In the genomic region with DNA sequence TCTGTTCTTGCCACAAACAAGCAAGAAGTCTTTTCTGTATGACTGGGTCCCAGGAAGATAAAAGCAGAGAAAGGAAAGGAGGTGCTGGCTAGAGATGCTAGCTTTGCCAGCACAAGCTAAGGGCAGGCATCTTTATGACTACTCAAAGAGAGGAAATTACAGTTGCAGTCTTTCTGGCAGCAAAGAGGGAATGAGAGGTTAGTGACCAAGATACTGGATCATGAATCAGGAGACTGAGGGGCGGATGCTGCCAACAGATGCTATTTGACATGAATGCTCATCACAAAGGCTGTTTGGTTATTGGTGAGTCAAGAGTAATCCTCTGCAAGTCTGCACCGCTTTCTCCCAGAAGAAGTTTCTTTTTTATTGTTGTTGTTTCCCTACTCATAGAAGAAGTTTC, we compare ENCODE assay signal across 18 cellular contexts. TPM values are rescaled to one million over a fixed set of nuclear protein-coding genes. Genes with fewer than 3 reads are reported as not detected.
DNase-seq lines count a peak whose midpoint lies in the region; ATAC-seq and TF ChIP-seq lines count a peak whose summit lies in the region.
"Had no signal": no experiment of that assay in that cellular context is flagged by ENCODE, and none has a peak within 500 bp of the region (broad histone marks: within the 10 kb centered on the region; RNA-seq: fewer than 3 reads in every experiment).

No MANE protein-coding gene starts in this region.

- H3K27ac Mint-ChIP-seq in activated CD4-positive, alpha-beta T cell treated with anti-CD3 and anti-CD28 coated beads for 36 hours, result no peak overlapping the region
- H3K27ac Mint-ChIP-seq in activated CD4-positive, alpha-beta T cell treated with anti-CD3 and anti-CD28 coated beads, Interleukin-2, amount 10 ng/mL, durations not matched to agents 24 days and 14 days, result no peak overlapping the region
- peak overlapping the region; percentile 26 for H3K27ac Mint-ChIP-seq in dendritic cell treated with granulocyte-macrophage colony-stimulating factor and Interleukin-4, amounts not matched to agents 40 ng/mL and 50 ng/mL, for 4 days
- H3K27ac Mint-ChIP-seq: activated CD8-positive, alpha-beta T cell treated with anti-CD3 and anti-CD28 coated beads, Interleukin-2, amount 10 ng/mL, durations not matched to agents 7 days and 5 days; activated T-helper 2 cell treated with anti-CD3 and anti-CD28 coated beads, Interferon-gamma antibody, Interleukin-2, Interleukin-4, amounts not matched to agents 10 μg/mL and 5 μg/mL and 100 μg/mL, durations not matched to agents 14 hours and 24 hours and 36 hours; T-cell had no signal

- DNase-seq in activated CD4-positive, alpha-beta T cell treated with anti-CD3 and anti-CD28 coated beads for 36 hours, result peak; percentile 38
- no peak for DNase-seq in activated CD4-positive, alpha-beta T cell treated with anti-CD3 and anti-CD28 coated beads, Interleukin-2, amount 10 ng/mL, durations not matched to agents 24 days and 14 days
- DNase-seq in AG20443 (ENCODE audit: low spot score) (peak; percentile 41), NCI-H446 treated with DMSO at 0.1 percent for 48 hours (lab: John Stamatoyannopoulos, UW) (peak; percentile 32), NCI-H146 treated with DMSO at 0.1 percent for 48 hours (lab: John Stamatoyannopoulos, UW; ENCODE audit: unreplicated experiment) (no peak), omental fat pad (ENCODE audit: low spot score) (no peak)
- DNase-seq: activated CD8-positive, alpha-beta T cell treated with anti-CD3 and anti-CD28 coated beads, Interleukin-2, amount 10 ng/mL, durations not matched to agents 7 days and 5 days; amygdala; erythroblast; left lung; NCI-H187 treated with DMSO at 0.1 percent for 48 hours; psoas muscle; stimulated activated CD8-positive, alpha-beta memory T cell treated with anti-CD3 and anti-CD28 coated beads, Interleukin-4, amount 100 ng/mL, for 48 hours; T-cell had no signal

- CTCF ChIA-PET in activated CD4-positive, alpha-beta T cell treated with anti-CD3 and anti-CD28 coated beads for 36 hours (lab: Charles Lee), result interaction anchor here (0.8 kb wide), 1 partner anchor 22 kb away, joined by 4 read pairs; no protein-coding TSS in a partner anchor

- no peaks in the 10 kb centered on the region for H3K27me3 Mint-ChIP-seq in activated CD4-positive, alpha-beta T cell treated with anti-CD3 and anti-CD28 coated beads for 36 hours
- no peaks in the 10 kb centered on the region for H3K27me3 Mint-ChIP-seq in activated CD4-positive, alpha-beta T cell treated with anti-CD3 and anti-CD28 coated beads, Interleukin-2, amount 10 ng/mL, durations not matched to agents 24 days and 14 days
- no peaks in the 10 kb centered on the region for H3K27me3 Mint-ChIP-seq in dendritic cell treated with granulocyte-macrophage colony-stimulating factor and Interleukin-4, amounts not matched to agents 40 ng/mL and 50 ng/mL, for 4 days
- H3K27me3 Mint-ChIP-seq: central memory CD8-positive, alpha-beta T cell had no signal

- H3K4me3 Mint-ChIP-seq in activated CD4-positive, alpha-beta T cell treated with anti-CD3 and anti-CD28 coated beads for 36 hours, result no peak overlapping the region
- no peak overlapping the region for H3K4me3 Mint-ChIP-seq in activated CD4-positive, alpha-beta T cell treated with anti-CD3 and anti-CD28 coated beads, Interleukin-2, amount 10 ng/mL, durations not matched to agents 24 days and 14 days
- H3K4me3 Mint-ChIP-seq in dendritic cell treated with granulocyte-macrophage colony-stimulating factor and Interleukin-4, amounts not matched to agents 40 ng/mL and 50 ng/mL, for 4 days, result no peak overlapping the region
- H3K4me3 Mint-ChIP-seq: activated CD8-positive, alpha-beta T cell treated with anti-CD3 and anti-CD28 coated beads, Interleukin-2, amount 10 ng/mL, durations not matched to agents 7 days and 5 days; central memory CD8-positive, alpha-beta T cell had no signal

- H3K36me3 Mint-ChIP-seq in activated CD4-positive, alpha-beta T cell treated with anti-CD3 and anti-CD28 coated beads for 36 hours (ENCODE audit: low read depth), result no peaks in the 10 kb centered on the region
- no peaks in the 10 kb centered on the region for H3K36me3 Mint-ChIP-seq in activated CD4-positive, alpha-beta T cell treated with anti-CD3 and anti-CD28 coated beads, Interleukin-2, amount 10 ng/mL, durations not matched to agents 24 days and 14 days (ENCODE audit: low read depth)
- no peaks in the 10 kb centered on the region for H3K36me3 Mint-ChIP-seq in dendritic cell treated with granulocyte-macrophage colony-stimulating factor and Interleukin-4, amounts not matched to agents 40 ng/mL and 50 ng/mL, for 4 days (ENCODE audit: low read depth)
- H3K36me3 Mint-ChIP-seq: T-cell had no signal

- peaks cover 13% of the 10 kb centered on the region for H3K4me1 Mint-ChIP-seq in activated CD4-positive, alpha-beta T cell treated with anti-CD3 and anti-CD28 coated beads for 36 hours
- H3K4me1 Mint-ChIP-seq in activated CD4-positive, alpha-beta T cell treated with anti-CD3 and anti-CD28 coated beads, Interleukin-2, amount 10 ng/mL, durations not matched to agents 24 days and 14 days, result peaks cover 8% of the 10 kb centered on the region
- H3K4me1 Mint-ChIP-seq in dendritic cell treated with granulocyte-macrophage colony-stimulating factor and Interleukin-4, amounts not matched to agents 40 ng/mL and 50 ng/mL, for 4 days (ENCODE audit: low read depth), result peaks cover 34% of the 10 kb centered on the region

- no peaks in the 10 kb centered on the region for H3K9me3 Mint-ChIP-seq in activated CD4-positive, alpha-beta T cell treated with anti-CD3 and anti-CD28 coated beads for 36 hours (ENCODE audit: low read depth)
- no peaks in the 10 kb centered on the region for H3K9me3 Mint-ChIP-seq in activated CD4-positive, alpha-beta T cell treated with anti-CD3 and anti-CD28 coated beads, Interleukin-2, amount 10 ng/mL, durations not matched to agents 24 days and 14 days
- H3K9me3 Mint-ChIP-seq in dendritic cell treated with granulocyte-macrophage colony-stimulating factor and Interleukin-4, amounts not matched to agents 40 ng/mL and 50 ng/mL, for 4 days, result no peaks in the 10 kb centered on the region
- H3K9me3 Mint-ChIP-seq: activated T-helper 2 cell treated with anti-CD3 and anti-CD28 coated beads, Interferon-gamma antibody, Interleukin-2, Interleukin-4, amounts not matched to agents 10 μg/mL and 5 μg/mL and 100 μg/mL, durations not matched to agents 14 hours and 24 hours and 36 hours; central memory CD8-positive, alpha-beta T cell; T-cell had no signal

- TF ChIP-seq CTCF in omental fat pad (IDR thresholded peaks at IDR 0.05), result no peak

- peak; percentile 84 for ATAC-seq in activated CD4-positive, alpha-beta T cell treated with anti-CD3 and anti-CD28 coated beads for 36 hours
- ATAC-seq in omental fat pad (ENCODE audit: low FRiP score), result no peak
- no peak for ATAC-seq in HG03342 (IDR thresholded peaks at IDR 0.05; ENCODE audit: unreplicated experiment)
- ATAC-seq: activated CD8-positive, alpha-beta T cell treated with anti-CD3 and anti-CD28 coated beads, Interleukin-2, amount 10 ng/mL, durations not matched to agents 7 days and 5 days; left lung; psoas muscle; T-cell had no signal

- POLR2A ChIA-PET in activated CD4-positive, alpha-beta T cell treated with anti-CD3 and anti-CD28 coated beads for 36 hours (lab: Charles Lee), result no interaction called here

- intact Hi-C loops in activated CD4-positive, alpha-beta T cell treated with anti-CD3 and anti-CD28 coated beads for 36 hours (cut with DNase I, micrococcal nuclease), result loop anchor here in 1 of 2 experiments (1.0 kb wide), 1 partner anchor 18 kb away; no protein-coding TSS in a partner anchor
- intact Hi-C loops in activated CD4-positive, alpha-beta T cell treated with anti-CD3 and anti-CD28 coated beads, Interleukin-2, amount 10 ng/mL, durations not matched to agents 24 days and 14 days (cut with micrococcal nuclease), result no loop called here
- intact Hi-C loops in dendritic cell treated with granulocyte-macrophage colony-stimulating factor and Interleukin-4, amounts not matched to agents 40 ng/mL and 50 ng/mL, for 4 days (cut with micrococcal nuclease), result no loop called here

RNA-seq across cellular contexts. Expression of gene XIAP, which starts 5.5 kb away (rescaled TPM):
- 10 to 100 TPM; 22.8 to 27.7 TPM for total RNA-seq in activated CD4-positive, alpha-beta T cell treated with anti-CD3 and anti-CD28 coated beads for 36 hours
- 34.7 and 36.3 TPM in 2 replicates for total RNA-seq in activated CD4-positive, alpha-beta T cell treated with anti-CD3 and anti-CD28 coated beads, Interleukin-2, amount 10 ng/mL, durations not matched to agents 24 days and 14 days
- total RNA-seq in omental fat pad, result 10 to 100 TPM; 22.5 to 35.8 (median 24.9) TPM

Comparison
In these comparisons a context has a peak if more than half of its experiments do, and no peak if none do; other contexts are left out.
1. DNase-seq: peak in activated CD4-positive, alpha-beta T cell treated with anti-CD3 and anti-CD28 coated beads for 36 hours (single experiment), AG20443 (single experiment) and NCI-H446 treated with DMSO at 0.1 percent for 48 hours (single experiment); none in activated CD4-positive, alpha-beta T cell treated with anti-CD3 and anti-CD28 coated beads, Interleukin-2, amount 10 ng/mL, durations not matched to agents 24 days and 14 days (single experiment), NCI-H146 treated with DMSO at 0.1 percent for 48 hours (single experiment) and omental fat pad (single experiment).